ENCODE assay signal across 1 cellular context in genomic region chr17:34099859-34100258, GRCh38.
TF ChIP-seq lines count a peak whose summit lies in the region.

No MANE protein-coding gene starts in this region.

TF ChIP-seq in H1, 55 proteins besides CTCF, POLR2A, EP300 and RAD21 (continued from another document):
- TF ChIP-seq MAX (IDR thresholded peaks at IDR 0.05) (no peak), HDAC6 (IDR thresholded peaks at IDR 0.05; ENCODE audit: low read depth, low read length) (no peak), CBX8 (IDR thresholded peaks at IDR 0.05; ENCODE audit: borderline replicate concordance, low read depth, low read length) (no peak), ATF3 (IDR thresholded peaks at IDR 0.05; ENCODE audit: insufficient read depth, low read depth, low read length) (no peak), RFX5 (IDR thresholded peaks at IDR 0.05; ENCODE audit: borderline replicate concordance, low read depth, low read length) (no peak), ASH2L (IDR thresholded peaks at IDR 0.05; ENCODE audit: low read length) (no peak), SIX5 (IDR thresholded peaks at IDR 0.05; ENCODE audit: low read depth, low read length) (no peak), BACH1 (IDR thresholded peaks at IDR 0.05; ENCODE audit: low read length) (no peak), HDAC2 (IDR thresholded peaks at IDR 0.05; ENCODE audit: borderline replicate concordance in 1 of 2, low read depth in 2 of 2, low read length in 2 of 2) (no peak), GTF2F1 (IDR thresholded peaks at IDR 0.05; ENCODE audit: borderline replicate concordance, low read depth, low read length) (no peak), BRCA1 (IDR thresholded peaks at IDR 0.05; ENCODE audit: low read depth, low read length) (no peak)
